Comparison of ENCODE assay signal across 33 cellular contexts in genomic region chr12:22357531-22357930, GRCh38.
"Had no signal": no experiment of that assay in that cellular context is flagged by ENCODE, and none has a peak within 500 bp of the region (broad histone marks: within the 10 kb centered on the region; RNA-seq: fewer than 3 reads in every experiment).

No MANE protein-coding gene starts in this region.

- ATAC-seq: activated naive CD4-positive, alpha-beta T cell treated with anti-CD3 and anti-CD28 coated beads, Interleukin-2, amount 50 U/mL, for 72 hours; activated naive CD8-positive, alpha-beta T cell treated with anti-CD3 and anti-CD28 coated beads, Interleukin-2, amount 50 U/mL, for 24 hours; activated T-cell treated with anti-CD3 and anti-CD28 coated beads, Interleukin-2, amount 50 U/mL, for 4 hours; activated T-cell treated with anti-CD3 and anti-CD28 coated beads, Interleukin-2, amount 50 U/mL, for 72 hours; activated T-helper 17 cell treated with anti-CD3 and anti-CD28 coated beads, Interleukin-2, amount 50 U/mL, for 72 hours; body of pancreas had no signal

- H3K9me3 ChIP-seq: ascending aorta, body of pancreas, breast epithelium had no signal

- DNase-seq: activated effector memory CD4-positive, alpha-beta T cell treated with anti-CD3 and anti-CD28 coated beads, Interleukin-2, amount 50 U/mL, for 16 hours; activated effector memory CD4-positive, alpha-beta T cell treated with Interleukin-2 at 50 U/mL for 16 hours; activated gamma-delta T cell; activated gamma-delta T cell treated with Interleukin-2 at 50 U/mL for 16 hours; activated naive CD4-positive, alpha-beta T cell; activated naive CD4-positive, alpha-beta T cell treated with anti-CD3 and anti-CD28 coated beads for 36 hours; activated naive CD4-positive, alpha-beta T cell treated with anti-CD3 and anti-CD28 coated beads, Interleukin-2, amount 10 ng/mL, durations not matched to agents 7 days and 5 days; activated naive CD4-positive, alpha-beta T cell treated with anti-CD3 and anti-CD28 coated beads, Interleukin-2, amount 50 U/mL, for 16 hours; activated naive CD4-positive, alpha-beta T cell treated with Interleukin-2 at 50 U/mL for 16 hours; activated naive CD8-positive, alpha-beta T cell treated with anti-CD3 and anti-CD28 coated beads for 36 hours; activated naive CD8-positive, alpha-beta T cell treated with anti-CD3 and anti-CD28 coated beads, Interleukin-2, amount 10 ng/mL, durations not matched to agents 7 days and 5 days; activated naive CD8-positive, alpha-beta T cell treated with anti-CD3 and anti-CD28 coated beads, Interleukin-2, amount 50 U/mL, for 24 hours; activated T-cell treated with anti-CD3 and anti-CD28 coated beads, Interleukin-2, amount 50 U/mL, for 24 hours; activated T-cell treated with anti-CD3 and anti-CD28 coated beads, Interleukin-2, amount 50 U/mL, for 4 hours; activated T-cell treated with anti-CD3 and anti-CD28 coated beads, Interleukin-2, amount 50 U/mL, for 48 hours; activated T-cell treated with anti-CD3 and anti-CD28 coated beads, Interleukin-2, amount 50 U/mL, for 72 hours; adrenal gland; amniotic stem cell; amygdala; anterior cingulate cortex; aorta; body of pancreas; brain microvascular endothelial cell; caudate nucleus; central memory CD4-positive, alpha-beta T cell; cerebellar nuclear complex had no signal

- H3K27ac ChIP-seq: adrenal gland, ascending aorta, body of pancreas, brain microvascular endothelial cell, breast epithelium, cardiac muscle cell had no signal

- H3K36me3 ChIP-seq: adrenal gland, ascending aorta, brain microvascular endothelial cell, breast epithelium, cardiac muscle cell had no signal

- H3K27me3 ChIP-seq: adrenal gland, ascending aorta, brain microvascular endothelial cell, breast epithelium, cardiac muscle cell had no signal

- FAIRE-seq: astrocyte, bronchial epithelial cell had no signal

- H3K4me1 ChIP-seq: adrenal gland, ascending aorta, body of pancreas, breast epithelium had no signal

- H3K4me3 ChIP-seq: adrenal gland, ascending aorta, body of pancreas, breast epithelium, cardiac muscle cell had no signal
